Comparison of ENCODE assay signal across 16 cellular contexts in genomic region chr9:20989923-20990341, GRCh38. TPM values are rescaled to one million over a fixed set of nuclear protein-coding genes. Genes with fewer than 3 reads are reported as not detected.
DNase-seq lines count a peak whose midpoint lies in the region; ATAC-seq, FAIRE-seq and TF ChIP-seq lines count a peak whose summit lies in the region.
"Had no signal": no experiment of that assay in that cellular context is flagged by ENCODE, and none has a peak within 500 bp of the region (broad histone marks: within the 10 kb centered on the region; RNA-seq: fewer than 3 reads in every experiment).

No MANE protein-coding gene starts in this region.

- WGBS in aorta, 2 donors, result 25 to 52% methylated on average over 6 of the region's 6 CpGs
- 85 to 89% (median 86%) methylated on average over 6 of the region's 6 CpGs for WGBS in small intestine, 3 donors

- FAIRE-seq in D721Med (lab: Jason Lieb, UNC) (no peak), small intestine (lab: Jason Lieb, UNC) (no peak)
- FAIRE-seq: A549 had no signal

- DNase-seq in SIG-M5 treated with dmso at 0.1 percent for 504 hours (lab: John Stamatoyannopoulos, UW; ENCODE audit: unreplicated experiment) (peak; percentile 63), SIG-M5 (lab: John Stamatoyannopoulos, UW) (no peak), cerebellar cortex (ENCODE audit: low spot score) (peak; percentile 98), middle frontal gyrus (ENCODE audit: extremely low spot score, low spot score) (peak; percentile 27), aorta (peak; percentile 78 to 88), D721Med (ENCODE audit: insufficient read length, low spot score) (no peak), DMS114 treated with DMSO at 0.1 percent for 48 hours (lab: John Stamatoyannopoulos, UW; ENCODE audit: unreplicated experiment) (no peak), small intestine (no peak)
- DNase-seq: activated CD4-positive, alpha-beta T cell treated with anti-CD3 and anti-CD28 coated beads, Interleukin-2, amount 10 ng/mL, durations not matched to agents 7 days and 5 days; activated gamma-delta T cell; dermis blood vessel endothelial cell; foreskin fibroblast; left colon; NCI-H526; SW 1271 had no signal

- H3K27ac ChIP-seq in aorta (ENCODE audit: low read depth in 1 of 2, low read length in 2 of 2) (no peak overlapping the region), small intestine (ENCODE audit: low read depth in 1 of 2, low read length in 1 of 2) (no peak overlapping the region)
- H3K27ac ChIP-seq: A549 had no signal

- H3K36me3 ChIP-seq in aorta (ENCODE audit: control insufficient read depth in 1 of 2, insufficient read depth in 2 of 2, low read length in 1 of 2) (peaks cover 0 to 1% of the 10 kb centered on the region in 2 donors), small intestine (ENCODE audit: control insufficient read depth in 2 of 2, insufficient read depth in 2 of 2, low read length in 2 of 2) (no peaks in the 10 kb centered on the region)

- TF ChIP-seq CTCF in D721Med (IDR thresholded peaks at IDR 0.05; ENCODE audit: insufficient read depth, missing control alignments), result no peak

- no peak overlapping the region for H3K4me3 ChIP-seq in aorta (ENCODE audit: low read length in 2 of 2)
- no peak overlapping the region for H3K4me3 ChIP-seq in small intestine (ENCODE audit: low read depth in 1 of 2, low read length in 2 of 2)
- H3K4me3 ChIP-seq: A549 had no signal

- H3K4me1 ChIP-seq in aorta (ENCODE audit: control insufficient read depth in 1 of 2, insufficient read depth in 2 of 2, low read length in 2 of 2), result peaks cover 0 to 3% of the 10 kb centered on the region in 2 donors
- H3K4me1 ChIP-seq in small intestine (ENCODE audit: control insufficient read depth in 2 of 2, insufficient read depth in 1 of 2, low read depth in 1 of 2, low read length in 1 of 2), result no peaks in the 10 kb centered on the region

- ATAC-seq in aorta (ENCODE audit: low FRiP score), result peak; percentile 76
- ATAC-seq: A549, left colon had no signal

- H3K27me3 ChIP-seq in aorta (ENCODE audit: control insufficient read depth in 1 of 2, insufficient read depth in 2 of 2, low read length in 1 of 2) (no peaks in the 10 kb centered on the region), small intestine (ENCODE audit: control insufficient read depth in 2 of 2, insufficient read depth in 2 of 2, low read length in 2 of 2) (no peaks in the 10 kb centered on the region)

- intact Hi-C loops in aorta (cut with DNase I), result loop anchor here in 1 of 2 donors (10.0 kb wide), 1 partner anchor 95 kb away; no protein-coding TSS in a partner anchor

- no peaks in the 10 kb centered on the region for H3K9me3 ChIP-seq in aorta (ENCODE audit: control insufficient read depth, low read length)
- no peaks in the 10 kb centered on the region for H3K9me3 ChIP-seq in small intestine (ENCODE audit: control insufficient read depth, low read depth)
- H3K9me3 ChIP-seq: A549 had no signal

RNA-seq across cellular contexts. Expression of gene HACD4, which starts 41.5 kb away (rescaled TPM):
- 1 to 10 TPM; 3.2 to 6.8 TPM for total RNA-seq in aorta
- polyA plus RNA-seq in aorta (1 to 10 TPM; 1.3 to 5.4 TPM), small intestine (under 1 TPM; 0.22 to 0.94 (median 0.81) TPM)

Comparison
In these comparisons a context has a peak if more than half of its experiments do, and no peak if none do; other contexts are left out.
1. DNase-seq: peak in SIG-M5 treated with dmso at 0.1 percent for 504 hours (single experiment), cerebellar cortex (single experiment), middle frontal gyrus (single experiment) and aorta (2 of 2); none in SIG-M5 (single experiment), D721Med (single experiment), DMS114 treated with DMSO at 0.1 percent for 48 hours (single experiment) and small intestine (single experiment).